In the genomic region with DNA sequence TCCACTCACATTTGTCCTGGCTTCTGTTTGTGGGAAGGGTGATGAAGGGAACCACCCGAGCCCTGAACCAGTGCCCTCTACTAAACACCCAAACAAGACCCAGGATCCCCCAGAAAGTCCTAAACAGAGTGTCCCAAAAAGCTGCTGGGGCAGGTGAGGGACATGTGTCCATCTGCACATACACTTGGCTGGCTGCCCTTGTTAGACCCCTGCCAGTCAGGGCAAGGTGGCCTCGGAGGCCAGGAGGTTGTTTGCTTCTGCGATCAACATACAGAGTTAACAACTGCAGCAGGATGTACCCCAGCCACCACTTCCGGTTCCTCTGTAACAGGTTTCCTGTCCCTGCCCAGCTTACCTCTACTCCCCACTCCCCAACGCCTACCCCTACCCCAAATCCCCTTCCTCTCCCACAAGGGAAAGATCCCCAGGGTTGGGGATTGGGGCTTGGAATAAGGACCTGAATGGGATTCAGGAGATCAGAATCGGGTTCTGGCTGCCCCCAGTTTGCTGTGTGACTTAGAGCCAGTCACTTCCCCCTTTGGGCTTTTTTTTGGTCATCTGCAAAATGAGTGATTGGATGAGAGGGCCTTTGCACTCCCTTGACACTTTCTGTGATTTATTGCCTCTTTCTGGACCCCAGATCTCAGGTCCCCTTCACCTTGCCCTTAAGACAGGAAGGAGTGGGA, we compare ENCODE assay signal across 11 cellular contexts.
DNase-seq lines count a peak whose midpoint lies in the region; ATAC-seq and FAIRE-seq lines count a peak whose summit lies in the region.
"Had no signal": no experiment of that assay in that cellular context is flagged by ENCODE, and none has a peak within 500 bp of the region (broad histone marks: within the 10 kb centered on the region; RNA-seq: fewer than 3 reads in every experiment).

No MANE protein-coding gene starts in this region.

- no peaks in the 10 kb centered on the region for H3K27me3 Mint-ChIP-seq in effector memory CD8-positive, alpha-beta T cell

- ATAC-seq in effector memory CD8-positive, alpha-beta T cell (replicated peaks): peak; percentile 91
- ATAC-seq in GM18858 (IDR thresholded peaks at IDR 0.05; ENCODE audit: unreplicated experiment): no peak

- peak overlapping the region; percentile 80 to 81 for H3K4me3 Mint-ChIP-seq in effector memory CD8-positive, alpha-beta T cell
- H3K4me3 Mint-ChIP-seq: HFFc6 had no signal

- no peaks in the 10 kb centered on the region for H3K9me3 Mint-ChIP-seq in effector memory CD8-positive, alpha-beta T cell
- H3K9me3 Mint-ChIP-seq: HFFc6 had no signal

- peaks cover 63 to 84% of the 10 kb centered on the region in 2 donors for H3K4me1 Mint-ChIP-seq in effector memory CD8-positive, alpha-beta T cell (ENCODE audit: low read depth in 2 of 2)

- H3K36me3 Mint-ChIP-seq in effector memory CD8-positive, alpha-beta T cell (ENCODE audit: insufficient read depth): peaks cover 61% of the 10 kb centered on the region

- in situ Hi-C loops in KBM-7 (cut with MboI; ENCODE audit: low pct_unique_long_range_greater_than_20kb, low sequenced_read_pairs): loop anchor here (25.0 kb wide), 1 partner anchor 426 kb away; a partner anchor contains a TSS

- H3K27ac Mint-ChIP-seq in effector memory CD8-positive, alpha-beta T cell: peak overlapping the region; percentile 96 to 97
- H3K27ac Mint-ChIP-seq: HFFc6 had no signal

- FAIRE-seq in urothelium cell line (lab: Jason Lieb, UNC): no peak

- DNase-seq in KBM-7: peak; percentile 64
- peak; percentile 43 to 54 for DNase-seq in activated CD4-positive, alpha-beta T cell treated with anti-CD3 and anti-CD28 coated beads for 4 hours
- DNase-seq in effector memory CD8-positive, alpha-beta T cell: peak; percentile 28 to 45 (median 29)
- DNase-seq in stimulated activated naive CD4-positive, alpha-beta T cell (lab: John Stamatoyannopoulos, UW): peak; percentile 34 to 70 (median 59)
- no peak for DNase-seq in NCI-H774 (lab: John Stamatoyannopoulos, UW)
- DNase-seq in urothelium cell line (ENCODE audit: low spot score): no peak
- no peak for DNase-seq in NCI-H1048 (lab: John Stamatoyannopoulos, UW)
- DNase-seq: HFFc6, mesendoderm, NCI-H1930 had no signal

Comparison
In these comparisons a context has a peak if more than half of its experiments do, and no peak if none do; other contexts are left out.
1. DNase-seq: peak in KBM-7 (single experiment), activated CD4-positive, alpha-beta T cell treated with anti-CD3 and anti-CD28 coated beads for 4 hours (2 of 2), effector memory CD8-positive, alpha-beta T cell (3 of 3) and stimulated activated naive CD4-positive, alpha-beta T cell (6 of 6); none in NCI-H774 (single experiment), urothelium cell line (single experiment) and NCI-H1048 (single experiment).